Comparison of ENCODE assay signal across 25 cellular contexts in the genomic region with DNA sequence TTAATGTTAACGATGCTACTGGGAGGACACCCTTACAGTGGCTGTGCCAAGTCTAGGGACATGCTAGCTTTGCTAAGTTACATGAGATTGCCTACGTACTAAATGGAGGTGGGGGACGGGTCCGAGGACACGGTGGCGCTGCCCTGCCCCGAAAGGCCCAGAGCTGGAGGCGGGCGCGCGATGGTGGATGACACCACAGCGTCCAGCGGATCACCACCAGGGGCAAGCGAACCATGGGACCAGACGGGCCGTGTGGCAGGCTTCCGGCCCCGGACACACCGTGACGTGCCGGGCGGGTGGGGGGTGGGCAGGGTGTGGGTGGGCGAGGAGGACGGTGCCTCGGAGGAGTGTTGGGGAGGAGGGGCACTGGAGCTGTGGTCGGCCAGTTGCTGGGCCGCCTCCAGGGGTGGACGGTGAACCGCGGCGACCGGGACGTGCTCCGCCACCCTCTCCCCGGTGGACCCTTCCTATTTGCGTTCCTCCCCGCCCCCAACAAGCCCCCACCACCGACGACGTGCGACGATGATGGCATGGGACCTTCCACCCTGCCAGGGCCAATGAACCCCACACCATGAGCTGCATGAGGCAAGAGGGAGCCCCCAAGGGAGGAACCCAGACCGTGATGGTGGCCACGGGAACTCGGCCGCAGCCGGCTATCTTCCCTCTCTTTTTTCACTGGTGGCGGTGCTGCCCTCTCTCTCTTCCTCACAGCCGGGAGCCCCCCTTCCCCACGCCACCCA.
DNase-seq lines count a peak whose midpoint lies in the region; ATAC-seq and TF ChIP-seq lines count a peak whose summit lies in the region.
"Had no signal": no experiment of that assay in that cellular context is flagged by ENCODE, and none has a peak within 500 bp of the region (broad histone marks: within the 10 kb centered on the region; RNA-seq: fewer than 3 reads in every experiment).

No MANE protein-coding gene starts in this region.

- CTCF ChIA-PET in SK-N-SH (lab: Yijun Ruan, JAX): no interaction called here
- CTCF ChIA-PET in PC-9 (lab: Charles Lee): no interaction called here

- H3K4me1 Mint-ChIP-seq in chondrocyte (ENCODE audit: low read depth): no peaks in the 10 kb centered on the region

- H3K9me3 ChIP-seq in SK-N-SH (no peaks in the 10 kb centered on the region), osteoblast (ENCODE audit: low read depth, low read length) (no peaks in the 10 kb centered on the region), PC-9 (ENCODE audit: insufficient read depth, low read depth) (no peaks in the 10 kb centered on the region)

- no peak overlapping the region for H3K27ac Mint-ChIP-seq in chondrocyte (ENCODE audit: unreplicated experiment)
- H3K27ac Mint-ChIP-seq: CD8-positive, alpha-beta T cell had no signal

- H4K20me1 ChIP-seq in SK-N-SH (ENCODE audit: insufficient read depth): no peaks in the 10 kb centered on the region
- no peaks in the 10 kb centered on the region for H4K20me1 ChIP-seq in osteoblast (ENCODE audit: insufficient read depth, low read length)
- no peaks in the 10 kb centered on the region for H4K20me1 ChIP-seq in PC-9 (ENCODE audit: insufficient read depth)

- H3K79me2 ChIP-seq in SK-N-SH (ENCODE audit: insufficient read depth) (no peaks in the 10 kb centered on the region), osteoblast (ENCODE audit: insufficient read depth, low read length) (no peaks in the 10 kb centered on the region), PC-9 (ENCODE audit: low read depth) (no peaks in the 10 kb centered on the region)

- no peaks in the 10 kb centered on the region; the same call in 1 of the 2 replicates for H3K27me3 ChIP-seq in SK-N-SH (ENCODE audit: insufficient read depth)
- no peaks in the 10 kb centered on the region for H3K27me3 ChIP-seq in osteoblast (ENCODE audit: insufficient read depth, low read length)
- H3K27me3 ChIP-seq in PC-9 (ENCODE audit: insufficient read depth, low read depth): no peaks in the 10 kb centered on the region
- H3K27me3 ChIP-seq: Peyer's patch had no signal

- H2AFZ ChIP-seq in SK-N-SH (ENCODE audit: low read depth): no peak overlapping the region
- H2AFZ ChIP-seq in osteoblast (ENCODE audit: low read length): no peak overlapping the region
- no peak overlapping the region for H2AFZ ChIP-seq in PC-9

- H3K4me2 ChIP-seq in SK-N-SH (no peak overlapping the region), osteoblast (ENCODE audit: insufficient read depth, low read length) (no peak overlapping the region), PC-9 (no peak overlapping the region)

- DNase-seq in SK-N-SH (peak; percentile 7), D341Med (ENCODE audit: low spot score) (peak; percentile 4), chondrocyte (ENCODE audit: low spot score) (peak; percentile 86), osteoblast (ENCODE audit: insufficient read length, low spot score, missing footprints) (peak; percentile 29), PC-9 (no peak), RPMI8226 (no peak)
- DNase-seq: ACHN; AML-193; C1 segment of cervical spinal cord; CD8-positive, alpha-beta T cell; DMS153; KG1; NCI-H1092 treated with DMSO at 0.1 percent for 48 hours; NCI-H1436 treated with DMSO at 0.1 percent for 48 hours; NCI-H2081; NCI-H2171; NCI-H345; NCI-H524; NCI-H774; NK-92 treated with Interleukin-12 subunit alpha and Interleukin-12 subunit beta, amount 100 ng/mL, for 24 hours; Peyer's patch had no signal

- TF ChIP-seq CTCF in SK-N-SH (IDR thresholded peaks at IDR 0.05): no peak
- no peak for TF ChIP-seq CTCF in chondrocyte (IDR thresholded peaks at IDR 0.05)
- TF ChIP-seq CTCF in osteoblast (IDR thresholded peaks at IDR 0.05; ENCODE audit: extremely low read depth, low read depth, low read length): no peak
- no peak for TF ChIP-seq CTCF in PC-9 (conservative IDR thresholded peaks at IDR 0.05)

- H3K27me3 Mint-ChIP-seq in chondrocyte (ENCODE audit: low read depth): no peaks in the 10 kb centered on the region

- no peak for TF ChIP-seq EP300 in SK-N-SH (IDR thresholded peaks at IDR 0.05; ENCODE audit: borderline replicate concordance in 1 of 2, low read depth in 1 of 2, low read length in 1 of 2)

- intact Hi-C loops in PC-9 (cut with micrococcal nuclease; ENCODE audit: unreplicated experiment): no loop called here

- no peak for TF ChIP-seq RAD21 in SK-N-SH (IDR thresholded peaks at IDR 0.05; ENCODE audit: low read length)

- H3K9me2 ChIP-seq in SK-N-SH (no peaks in the 10 kb centered on the region), PC-9 (ENCODE audit: insufficient read depth) (no peaks in the 10 kb centered on the region)

- no peaks in the 10 kb centered on the region for H3F3A ChIP-seq in SK-N-SH (replicated peaks; ENCODE audit: insufficient read depth)
- H3F3A ChIP-seq in PC-9 (ENCODE audit: insufficient read depth, low read depth): no peaks in the 10 kb centered on the region

- peaks cover 47% of the 10 kb centered on the region for H3K9me3 Mint-ChIP-seq in chondrocyte (ENCODE audit: low read depth)

- WGBS in SK-N-SH (ENCODE audit: low lambda C conversion rate): 47% methylated on average over 29 of the region's 50 CpGs

- no peak overlapping the region for H3K27ac ChIP-seq in SK-N-SH (ENCODE audit: low read depth in 2 of 2, low read length in 1 of 2)
- no peak overlapping the region for H3K27ac ChIP-seq in osteoblast (ENCODE audit: low read depth, low read length)
- H3K27ac ChIP-seq in PC-9: no peak overlapping the region
- H3K27ac ChIP-seq: 22Rv1, Peyer's patch had no signal

- no peak overlapping the region for H3K9ac ChIP-seq in SK-N-SH

- no peaks in the 10 kb centered on the region for H3K4me1 ChIP-seq in SK-N-SH (ENCODE audit: control insufficient read depth in 1 of 2, insufficient read depth in 2 of 2, low read depth in 1 of 2, low read length in 1 of 2)
- no peaks in the 10 kb centered on the region for H3K4me1 ChIP-seq in osteoblast (ENCODE audit: insufficient read depth, low read length)
- no peaks in the 10 kb centered on the region for H3K4me1 ChIP-seq in PC-9 (replicated peaks; ENCODE audit: insufficient read depth)
- H3K4me1 ChIP-seq: Peyer's patch had no signal

- H3K36me3 ChIP-seq in SK-N-SH (replicated peaks in 1 of 2; ENCODE audit: control insufficient read depth in 1 of 2, insufficient read depth in 2 of 2, low read length in 1 of 2) (no peaks in the 10 kb centered on the region), osteoblast (ENCODE audit: insufficient read depth, low read length) (no peaks in the 10 kb centered on the region), PC-9 (ENCODE audit: low read depth) (no peaks in the 10 kb centered on the region)
- H3K36me3 ChIP-seq: Peyer's patch had no signal

- no peak overlapping the region for H3K4me3 Mint-ChIP-seq in chondrocyte (ENCODE audit: unreplicated experiment)
- H3K4me3 Mint-ChIP-seq: CD8-positive, alpha-beta T cell had no signal

- no TSS peak for BruUV-seq in PC-9 (replicated peaks; lab: Mats Ljungman, UMichigan)

- peaks cover 3% of the 10 kb centered on the region for H3K36me3 Mint-ChIP-seq in chondrocyte (ENCODE audit: low read depth)

- H3K4me3 ChIP-seq in SK-N-SH (ENCODE audit: low read depth in 2 of 2, low read length in 1 of 2) (no peak overlapping the region), osteoblast (ENCODE audit: insufficient read depth, low read length) (no peak overlapping the region), PC-9 (no peak overlapping the region)
- H3K4me3 ChIP-seq: Peyer's patch had no signal

- ATAC-seq in SK-N-SH treated with all-trans-retinoic acid at 6 μM for 48 hours (no peak), HG03378 (IDR thresholded peaks at IDR 0.05; ENCODE audit: unreplicated experiment) (no peak)
- ATAC-seq: CD8-positive, alpha-beta T cell; Right ventricle myocardium inferior had no signal

- POLR2A ChIA-PET in SK-N-SH (lab: Yijun Ruan, JAX): no interaction called here
- POLR2A ChIA-PET in PC-9 (lab: Charles Lee; ENCODE audit: unreplicated experiment): no interaction called here

TF ChIP-seq in SK-N-SH, 30 proteins besides CTCF, POLR2A, EP300 and RAD21 (continues in another document):
- no peak for TF ChIP-seq NRF1 (IDR thresholded peaks at IDR 0.05; ENCODE audit: low read depth, low read length)

TF ChIP-seq in SK-N-SH treated with all-trans-retinoic acid at 6 μM for 48 hours, 23 proteins besides CTCF, POLR2A, EP300 and RAD21:
- TF ChIP-seq ZNF8 (CRISPR knock-in tag; IDR thresholded peaks at IDR 0.05): no peak
- no peak for TF ChIP-seq BACH2 (CRISPR knock-in tag; IDR thresholded peaks at IDR 0.05; ENCODE audit: borderline replicate concordance)
- TF ChIP-seq RARB (CRISPR knock-in tag; IDR thresholded peaks at IDR 0.05): no peak
- TF ChIP-seq SNAI2 (CRISPR knock-in tag; IDR thresholded peaks at IDR 0.05): no peak
- TF ChIP-seq ZC3H10 (CRISPR knock-in tag; IDR thresholded peaks at IDR 0.05): no peak
- TF ChIP-seq CSDC2 (CRISPR knock-in tag; IDR thresholded peaks at IDR 0.05): no peak

Comparison
In these comparisons a context has a peak if more than half of its experiments do, and no peak if none do; other contexts are left out.
1. DNase-seq: peak in SK-N-SH (single experiment), D341Med (single experiment), chondrocyte (single experiment) and osteoblast (single experiment); none in PC-9 (0 of 2) and RPMI8226 (single experiment).